In the genomic region with DNA sequence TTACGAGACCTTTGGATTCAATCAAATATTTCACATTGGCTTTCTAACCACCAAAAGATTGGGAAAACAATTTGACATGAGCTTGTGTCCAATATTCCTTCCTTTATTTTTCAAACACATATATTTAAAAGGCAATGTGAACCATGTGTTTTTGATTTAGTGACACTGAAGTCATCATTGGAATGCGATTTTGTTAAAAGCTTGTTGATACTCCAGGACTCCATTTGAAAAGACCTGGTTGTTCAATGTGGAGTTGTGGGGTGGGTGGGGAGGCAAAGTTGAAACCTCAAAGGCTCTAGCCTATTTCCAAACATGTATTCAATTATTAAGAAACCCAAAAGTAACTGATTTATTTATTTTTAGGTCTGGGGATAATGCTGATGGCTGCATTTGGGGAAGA, we compare ENCODE assay signal across 17 cellular contexts.
"Had no signal": no experiment of that assay in that cellular context is flagged by ENCODE, and none has a peak within 500 bp of the region (broad histone marks: within the 10 kb centered on the region; RNA-seq: fewer than 3 reads in every experiment).

No MANE protein-coding gene starts in this region.

- H3K27me3 ChIP-seq: cardiac muscle cell, tibial nerve, uterus had no signal

- H3K4me3 ChIP-seq: cardiac muscle cell, tibial nerve, uterus had no signal

- ATAC-seq: activated naive CD4-positive, alpha-beta T cell treated with anti-CD3 and anti-CD28 coated beads, Interleukin-2, amount 50 U/mL, for 72 hours; activated T-cell treated with anti-CD3 and anti-CD28 coated beads, Interleukin-2, amount 50 U/mL, for 72 hours; natural killer cell; stimulated activated naive CD8-positive, alpha-beta T cell treated with anti-CD3 and anti-CD28 coated beads, Interleukin-15, Interleukin-2, amounts not matched to agents 100 U/mL and 50 U/mL, for 24 hours had no signal

- H3K36me3 ChIP-seq: cardiac muscle cell, tibial nerve, uterus had no signal

- H3K4me1 ChIP-seq: uterus had no signal

- DNase-seq: activated CD4-positive, CD25-positive, alpha-beta regulatory T cell treated with anti-CD3 and anti-CD28 coated beads, Interleukin-2, amount 50 U/mL, for 72 hours; activated CD8-positive, alpha-beta memory T cell treated with anti-CD3 and anti-CD28 coated beads for 24 hours; activated CD8-positive, alpha-beta memory T cell treated with anti-CD3 and anti-CD28 coated beads, Interleukin-2, amount 50 U/mL, for 48 hours; activated gamma-delta T cell; activated T-cell treated with anti-CD3 and anti-CD28 coated beads, Interleukin-2, amount 50 U/mL, for 72 hours; dermis blood vessel endothelial cell; effector memory CD4-positive, alpha-beta T cell; natural killer cell; posterior cingulate gyrus; stimulated activated naive CD8-positive, alpha-beta T cell treated with anti-CD3 and anti-CD28 coated beads, Interleukin-15, Interleukin-2, amounts not matched to agents 100 U/mL and 50 U/mL, for 24 hours; substantia nigra; SW 1271; T-helper 2 cell; uterus had no signal

- H3K9me3 ChIP-seq: tibial nerve, uterus had no signal
